20 cellular contexts compared by ENCODE assay signal in the genomic region with DNA sequence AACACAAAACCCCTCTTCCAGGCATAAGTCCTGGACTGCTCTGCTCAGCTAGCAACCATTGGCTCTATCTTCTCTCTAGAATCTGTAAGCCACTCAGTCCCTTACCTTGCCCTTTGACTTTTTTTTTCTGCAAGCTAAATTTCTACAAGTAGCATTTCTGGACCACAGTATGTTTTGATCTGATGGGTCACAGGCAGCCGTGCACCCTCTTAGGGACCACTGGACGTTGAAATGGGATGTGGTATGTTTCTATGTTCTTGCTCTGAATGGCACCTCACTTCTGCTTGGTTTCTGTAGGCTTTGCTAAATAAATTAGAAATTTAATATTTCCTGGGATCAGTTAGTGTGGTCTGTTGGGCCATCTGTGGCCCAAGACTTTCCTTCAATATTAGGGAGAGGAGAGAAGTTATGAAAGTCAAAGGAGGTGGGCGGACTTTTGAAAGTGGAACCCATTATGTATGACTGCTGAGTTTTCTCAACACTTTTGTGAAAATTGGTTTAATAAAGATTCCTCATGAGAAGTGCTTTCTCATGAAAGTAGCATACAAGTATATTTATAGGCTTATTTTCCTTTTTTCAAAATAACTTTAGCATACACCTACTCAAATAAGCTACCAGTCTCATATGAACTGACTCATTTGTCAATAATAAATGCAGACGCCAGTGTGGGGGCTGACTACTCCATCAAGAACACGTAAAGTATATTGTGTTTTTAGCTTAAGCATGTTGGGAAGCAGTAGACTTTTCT. TPM values are rescaled to one million over a fixed set of nuclear protein-coding genes. Genes with fewer than 3 reads are reported as not detected.
DNase-seq lines count a peak whose midpoint lies in the region; ATAC-seq and TF ChIP-seq lines count a peak whose summit lies in the region.
"Had no signal": no experiment of that assay in that cellular context is flagged by ENCODE, and none has a peak within 500 bp of the region (broad histone marks: within the 10 kb centered on the region; RNA-seq: fewer than 3 reads in every experiment).

No MANE protein-coding gene starts in this region.

- intact Hi-C loops in spleen (cut with DNase I; ENCODE audit: low total_unique reads) = no loop called here

- 73 to 88% (median 79%) methylated on average over 5 of the region's 5 CpGs for WGBS in spleen, 5 donors

- no peak overlapping the region for H3K27ac ChIP-seq in effector memory CD4-positive, alpha-beta T cell (ENCODE audit: insufficient read depth, low read length, poor library complexity, severe bottlenecking)
- H3K27ac ChIP-seq in spleen = no peak overlapping the region
- H3K27ac ChIP-seq: thoracic aorta had no signal

- H3K4me3 ChIP-seq in effector memory CD4-positive, alpha-beta T cell (ENCODE audit: insufficient read depth, low read depth, low read length, poor library complexity, severe bottlenecking) = no peak overlapping the region
- no peak overlapping the region for H3K4me3 ChIP-seq in spleen
- H3K4me3 ChIP-seq: thoracic aorta had no signal

- H3K36me3 ChIP-seq in effector memory CD4-positive, alpha-beta T cell (ENCODE audit: control insufficient read depth, insufficient read depth, low read length) = no peaks in the 10 kb centered on the region
- H3K36me3 ChIP-seq in spleen = no peaks in the 10 kb centered on the region
- H3K36me3 ChIP-seq: thoracic aorta had no signal

- H3K27me3 ChIP-seq in effector memory CD4-positive, alpha-beta T cell (replicated peaks; ENCODE audit: control insufficient read depth, insufficient read depth, low read length, poor library complexity, severe bottlenecking) = no peaks in the 10 kb centered on the region
- no peaks in the 10 kb centered on the region for H3K27me3 ChIP-seq in spleen (replicated peaks in 1 of 7)

- TF ChIP-seq POLR2A in spleen (IDR thresholded peaks at IDR 0.05) = no peak

- H3K4me1 ChIP-seq in effector memory CD4-positive, alpha-beta T cell (ENCODE audit: control insufficient read depth, insufficient read depth, low read length, poor library complexity, severe bottlenecking) = no peaks in the 10 kb centered on the region
- H3K4me1 ChIP-seq in spleen = peaks cover 0 to 6% (median 3%) of the 10 kb centered on the region in 6 donors

- DNase-seq in DMS114 treated with DMSO at 0.1 percent for 48 hours (lab: John Stamatoyannopoulos, UW; ENCODE audit: unreplicated experiment) = no peak
- no peak for DNase-seq in effector memory CD4-positive, alpha-beta T cell
- DNase-seq in spleen = no peak
- DNase-seq: activated CD4-positive, CD25-positive, alpha-beta regulatory T cell; activated effector memory CD4-positive, alpha-beta T cell treated with Interleukin-2 at 50 U/mL for 16 hours; AML-193; Caco-2; central memory CD4-positive, alpha-beta T cell; effector memory CD8-positive, alpha-beta T cell; mammary epithelial cell; naive thymus-derived CD4-positive, alpha-beta T cell; NCI-H1930; NCI-H524; posterior cingulate gyrus; SIG-M5 had no signal

- no peak for TF ChIP-seq CTCF in spleen (IDR thresholded peaks at IDR 0.05 in 8 of 11, conservative IDR thresholded peaks at IDR 0.05 in 3 of 11)

- ATAC-seq in GM19025 (IDR thresholded peaks at IDR 0.05; ENCODE audit: low read depth, unreplicated experiment) (peak; percentile 69), HG02642 (IDR thresholded peaks at IDR 0.05; ENCODE audit: poor library complexity, unreplicated experiment) (peak; percentile 48), HG03439 (IDR thresholded peaks at IDR 0.05; ENCODE audit: unreplicated experiment) (peak; percentile 49), GM19324 (IDR thresholded peaks at IDR 0.05; ENCODE audit: low FRiP score, unreplicated experiment) (no peak)
- ATAC-seq: effector memory CD8-positive, alpha-beta T cell; naive thymus-derived CD4-positive, alpha-beta T cell had no signal

- no peaks in the 10 kb centered on the region for H3K9me3 ChIP-seq in effector memory CD4-positive, alpha-beta T cell (ENCODE audit: control insufficient read depth, low read length)
- no peaks in the 10 kb centered on the region for H3K9me3 ChIP-seq in spleen
- H3K9me3 ChIP-seq: thoracic aorta had no signal

RNA-seq across cellular contexts. Expression of gene TIPARP, which starts 18.4 kb away (rescaled TPM):
- 10 to 100 TPM; 18.9 to 39.8 (median 29.7) TPM for total RNA-seq in spleen
- 1 to 10 TPM; 4.5 to 8.2 (median 7.3) TPM for polyA plus RNA-seq in spleen
